2 cellular contexts compared by ENCODE assay signal in the genomic region with DNA sequence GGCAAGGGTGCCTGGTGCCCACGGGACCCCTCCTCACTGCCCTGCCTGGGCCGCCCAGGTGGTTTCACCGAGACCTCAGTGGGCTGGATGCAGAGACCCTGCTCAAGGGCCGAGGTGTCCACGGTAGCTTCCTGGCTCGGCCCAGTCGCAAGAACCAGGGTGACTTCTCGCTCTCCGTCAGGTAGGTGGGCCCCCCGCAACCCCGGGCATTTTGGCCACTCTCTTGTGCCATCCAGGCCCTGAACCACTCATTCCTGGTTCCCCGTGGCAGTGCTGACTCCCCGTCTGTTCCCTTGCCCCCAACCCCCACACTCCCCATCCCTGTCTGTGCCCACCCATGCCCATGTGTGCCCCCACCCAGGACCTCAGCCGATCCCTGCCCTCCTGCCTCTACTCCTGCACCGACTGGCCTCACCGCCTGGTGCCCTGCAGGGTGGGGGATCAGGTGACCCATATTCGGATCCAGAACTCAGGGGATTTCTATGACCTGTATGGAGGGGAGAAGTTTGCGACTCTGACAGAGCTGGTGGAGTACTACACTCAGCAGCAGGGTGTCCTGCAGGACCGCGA.
TF ChIP-seq lines count a peak whose summit lies in the region.

No MANE protein-coding gene starts in this region.

TF ChIP-seq in SK-N-SH, 30 proteins besides CTCF, POLR2A, EP300 and RAD21:
- TF ChIP-seq, protein P1, sequence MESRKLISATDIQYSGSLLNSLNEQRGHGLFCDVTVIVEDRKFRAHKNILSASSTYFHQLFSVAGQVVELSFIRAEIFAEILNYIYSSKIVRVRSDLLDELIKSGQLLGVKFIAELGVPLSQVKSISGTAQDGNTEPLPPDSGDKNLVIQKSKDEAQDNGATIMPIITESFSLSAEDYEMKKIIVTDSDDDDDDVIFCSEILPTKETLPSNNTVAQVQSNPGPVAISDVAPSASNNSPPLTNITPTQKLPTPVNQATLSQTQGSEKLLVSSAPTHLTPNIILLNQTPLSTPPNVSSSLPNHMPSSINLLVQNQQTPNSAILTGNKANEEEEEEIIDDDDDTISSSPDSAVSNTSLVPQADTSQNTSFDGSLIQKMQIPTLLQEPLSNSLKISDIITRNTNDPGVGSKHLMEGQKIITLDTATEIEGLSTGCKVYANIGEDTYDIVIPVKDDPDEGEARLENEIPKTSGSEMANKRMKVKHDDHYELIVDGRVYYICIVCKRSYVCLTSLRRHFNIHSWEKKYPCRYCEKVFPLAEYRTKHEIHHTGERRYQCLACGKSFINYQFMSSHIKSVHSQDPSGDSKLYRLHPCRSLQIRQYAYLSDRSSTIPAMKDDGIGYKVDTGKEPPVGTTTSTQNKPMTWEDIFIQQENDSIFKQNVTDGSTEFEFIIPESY (IDR thresholded peaks at IDR 0.05; ENCODE audit: borderline replicate concordance, low read depth), result no peak
- no peak for TF ChIP-seq SMC3 (IDR thresholded peaks at IDR 0.05; ENCODE audit: low read depth, low read length)
- TF ChIP-seq CHD2 (IDR thresholded peaks at IDR 0.05; ENCODE audit: low read length, partially characterized antibody), result no peak
- no peak for TF ChIP-seq ELF1 (IDR thresholded peaks at IDR 0.05)
- TF ChIP-seq, protein P2, sequence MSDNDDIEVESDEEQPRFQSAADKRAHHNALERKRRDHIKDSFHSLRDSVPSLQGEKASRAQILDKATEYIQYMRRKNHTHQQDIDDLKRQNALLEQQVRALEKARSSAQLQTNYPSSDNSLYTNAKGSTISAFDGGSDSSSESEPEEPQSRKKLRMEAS (IDR thresholded peaks at IDR 0.05; ENCODE audit: low read depth), result no peak
- no peak for TF ChIP-seq TAF1 (IDR thresholded peaks at IDR 0.05; ENCODE audit: borderline replicate concordance, low read depth, low read length)
- TF ChIP-seq YY1 (IDR thresholded peaks at IDR 0.05; ENCODE audit: low read depth), result no peak
- no peak for TF ChIP-seq RCOR1 (IDR thresholded peaks at IDR 0.05; ENCODE audit: low read length)
- TF ChIP-seq FOXM1 (IDR thresholded peaks at IDR 0.05; ENCODE audit: low read depth), result no peak
- TF ChIP-seq RXRA (IDR thresholded peaks at IDR 0.05; ENCODE audit: borderline replicate concordance, low read depth), result no peak
- TF ChIP-seq RFX5 (IDR thresholded peaks at IDR 0.05; ENCODE audit: low read length), result no peak
- no peak for TF ChIP-seq POLR2AphosphoS5 (IDR thresholded peaks at IDR 0.05; ENCODE audit: low read depth, low read length)
- TF ChIP-seq, protein P3, sequence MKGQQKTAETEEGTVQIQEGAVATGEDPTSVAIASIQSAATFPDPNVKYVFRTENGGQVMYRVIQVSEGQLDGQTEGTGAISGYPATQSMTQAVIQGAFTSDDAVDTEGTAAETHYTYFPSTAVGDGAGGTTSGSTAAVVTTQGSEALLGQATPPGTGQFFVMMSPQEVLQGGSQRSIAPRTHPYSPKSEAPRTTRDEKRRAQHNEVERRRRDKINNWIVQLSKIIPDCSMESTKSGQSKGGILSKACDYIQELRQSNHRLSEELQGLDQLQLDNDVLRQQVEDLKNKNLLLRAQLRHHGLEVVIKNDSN (IDR thresholded peaks at IDR 0.05; ENCODE audit: borderline replicate concordance, low read depth), result no peak
- TF ChIP-seq, protein P4, sequence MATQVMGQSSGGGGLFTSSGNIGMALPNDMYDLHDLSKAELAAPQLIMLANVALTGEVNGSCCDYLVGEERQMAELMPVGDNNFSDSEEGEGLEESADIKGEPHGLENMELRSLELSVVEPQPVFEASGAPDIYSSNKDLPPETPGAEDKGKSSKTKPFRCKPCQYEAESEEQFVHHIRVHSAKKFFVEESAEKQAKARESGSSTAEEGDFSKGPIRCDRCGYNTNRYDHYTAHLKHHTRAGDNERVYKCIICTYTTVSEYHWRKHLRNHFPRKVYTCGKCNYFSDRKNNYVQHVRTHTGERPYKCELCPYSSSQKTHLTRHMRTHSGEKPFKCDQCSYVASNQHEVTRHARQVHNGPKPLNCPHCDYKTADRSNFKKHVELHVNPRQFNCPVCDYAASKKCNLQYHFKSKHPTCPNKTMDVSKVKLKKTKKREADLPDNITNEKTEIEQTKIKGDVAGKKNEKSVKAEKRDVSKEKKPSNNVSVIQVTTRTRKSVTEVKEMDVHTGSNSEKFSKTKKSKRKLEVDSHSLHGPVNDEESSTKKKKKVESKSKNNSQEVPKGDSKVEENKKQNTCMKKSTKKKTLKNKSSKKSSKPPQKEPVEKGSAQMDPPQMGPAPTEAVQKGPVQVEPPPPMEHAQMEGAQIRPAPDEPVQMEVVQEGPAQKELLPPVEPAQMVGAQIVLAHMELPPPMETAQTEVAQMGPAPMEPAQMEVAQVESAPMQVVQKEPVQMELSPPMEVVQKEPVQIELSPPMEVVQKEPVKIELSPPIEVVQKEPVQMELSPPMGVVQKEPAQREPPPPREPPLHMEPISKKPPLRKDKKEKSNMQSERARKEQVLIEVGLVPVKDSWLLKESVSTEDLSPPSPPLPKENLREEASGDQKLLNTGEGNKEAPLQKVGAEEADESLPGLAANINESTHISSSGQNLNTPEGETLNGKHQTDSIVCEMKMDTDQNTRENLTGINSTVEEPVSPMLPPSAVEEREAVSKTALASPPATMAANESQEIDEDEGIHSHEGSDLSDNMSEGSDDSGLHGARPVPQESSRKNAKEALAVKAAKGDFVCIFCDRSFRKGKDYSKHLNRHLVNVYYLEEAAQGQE (IDR thresholded peaks at IDR 0.05; ENCODE audit: low read depth, low read length), result no peak
- TF ChIP-seq MEF2A (IDR thresholded peaks at IDR 0.05; ENCODE audit: borderline replicate concordance, low read depth), result no peak
- TF ChIP-seq TEAD4 (IDR thresholded peaks at IDR 0.05; ENCODE audit: borderline replicate concordance, insufficient read depth), result no peak

TF ChIP-seq in SK-N-SH treated with all-trans-retinoic acid at 6 μM for 48 hours, 23 proteins besides CTCF, POLR2A, EP300 and RAD21:
- TF ChIP-seq OSR1 (CRISPR knock-in tag; IDR thresholded peaks at IDR 0.05) (no peak), RARB (CRISPR knock-in tag; IDR thresholded peaks at IDR 0.05) (no peak)
